Comparison of ENCODE assay signal across 8 cellular contexts in the genomic region with DNA sequence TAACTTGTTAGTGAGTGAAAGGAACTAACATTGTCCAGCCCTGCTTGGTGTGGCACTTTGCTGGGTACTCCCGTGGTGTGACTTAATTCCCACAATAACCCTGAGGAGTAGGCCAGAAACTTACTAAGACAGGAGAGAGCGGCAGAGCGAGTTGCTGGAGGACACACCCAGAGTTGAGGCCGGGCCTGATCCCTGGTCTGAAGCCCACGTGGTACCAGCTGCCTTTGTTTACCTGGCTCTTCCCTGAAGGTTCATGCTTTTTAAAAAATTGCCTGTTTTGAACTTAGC. TPM values are rescaled to one million over a fixed set of nuclear protein-coding genes. Genes with fewer than 3 reads are reported as not detected.
DNase-seq lines count a peak whose midpoint lies in the region; ATAC-seq and TF ChIP-seq lines count a peak whose summit lies in the region.

No MANE protein-coding gene starts in this region.

- peaks cover 0 to 16% (median 0%) of the 10 kb centered on the region in 5 donors for H3K27me3 Mint-ChIP-seq in naive thymus-derived CD4-positive, alpha-beta T cell

- H3K36me3 ChIP-seq in SK-N-MC (ENCODE audit: insufficient read depth, low read length) (no peaks in the 10 kb centered on the region), esophagus (ENCODE audit: control insufficient read depth in 2 of 2, insufficient read depth in 2 of 2, low read length in 1 of 2) (peaks cover 0 to 23% of the 10 kb centered on the region in 2 donors)
- H3K36me3 ChIP-seq in naive thymus-derived CD4-positive, alpha-beta T cell (ENCODE audit: control insufficient read depth in 2 of 3, insufficient read depth in 3 of 3, low read length in 3 of 3) = no peaks in the 10 kb centered on the region

- H3K4me3 ChIP-seq in AG09309 (ENCODE audit: control insufficient read depth, low read depth, low read length) (peak overlapping the region; percentile 92), SK-N-MC (peak overlapping the region; percentile 69), esophagus (ENCODE audit: low read depth in 1 of 2, low read length in 2 of 2) (peak overlapping the region; percentile 82 to 83)
- peak overlapping the region; percentile 43 for H3K4me3 ChIP-seq in naive thymus-derived CD4-positive, alpha-beta T cell (ENCODE audit: low read length)

- 2 to 10% methylated on average over 5 of the region's 5 CpGs for WGBS in esophagus, 2 donors

- peaks cover 7 to 23% of the 10 kb centered on the region in 2 donors for H3K4me1 ChIP-seq in esophagus (ENCODE audit: control insufficient read depth in 2 of 2, insufficient read depth in 2 of 2, low read length in 1 of 2)
- peaks cover 0 to 4% of the 10 kb centered on the region in 2 donors for H3K4me1 ChIP-seq in naive thymus-derived CD4-positive, alpha-beta T cell (ENCODE audit: control insufficient read depth in 2 of 2, insufficient read depth in 2 of 2, low read length in 2 of 2)

- no peaks in the 10 kb centered on the region for H3K9me3 ChIP-seq in SK-N-MC (ENCODE audit: low read depth, low read length)
- H3K9me3 ChIP-seq in esophagus (ENCODE audit: control insufficient read depth in 2 of 2, insufficient read depth in 1 of 2, low read depth in 1 of 2, low read length in 1 of 2) = no peaks in the 10 kb centered on the region
- H3K9me3 ChIP-seq in naive thymus-derived CD4-positive, alpha-beta T cell (ENCODE audit: control insufficient read depth in 2 of 3, low read length in 3 of 3) = no peaks in the 10 kb centered on the region

- peaks cover 0 to 7% (median 0%) of the 10 kb centered on the region in 5 donors for H3K36me3 Mint-ChIP-seq in naive thymus-derived CD4-positive, alpha-beta T cell

- H3K9me3 Mint-ChIP-seq in naive thymus-derived CD4-positive, alpha-beta T cell = no peaks in the 10 kb centered on the region

- no peak for TF ChIP-seq CTCF in AG09309 (IDR thresholded peaks at IDR 0.05; ENCODE audit: control insufficient read depth, insufficient read depth, low read depth, low read length, missing control alignments)

- no peak overlapping the region for H3K9ac ChIP-seq in SK-N-MC (ENCODE audit: insufficient read length)

- POLR2A ChIA-PET in naive thymus-derived CD4-positive, alpha-beta T cell (lab: Charles Lee) = no interaction called here

- H3K4me3 Mint-ChIP-seq in naive thymus-derived CD4-positive, alpha-beta T cell = peak overlapping the region; percentile 59 to 92 (median 76)

- H3K4me1 Mint-ChIP-seq in naive thymus-derived CD4-positive, alpha-beta T cell = peaks cover 4 to 18% (median 7%) of the 10 kb centered on the region in 7 donors

- H3K27me3 ChIP-seq in esophagus (ENCODE audit: control insufficient read depth in 1 of 2, insufficient read depth in 2 of 2, low read length in 2 of 2) = no peaks in the 10 kb centered on the region
- H3K27me3 ChIP-seq in naive thymus-derived CD4-positive, alpha-beta T cell (ENCODE audit: control insufficient read depth in 2 of 2, insufficient read depth in 2 of 2, low read length in 2 of 2) = peaks cover 0 to 8% of the 10 kb centered on the region in 2 donors

- H3K27ac ChIP-seq in SK-N-MC (no peak overlapping the region), esophagus (ENCODE audit: low read depth in 2 of 2, low read length in 1 of 2) (peak overlapping the region; percentile 93 to 95)
- no peak overlapping the region for H3K27ac ChIP-seq in naive thymus-derived CD4-positive, alpha-beta T cell (ENCODE audit: low read depth, low read length)

- DNase-seq in AG09309 (ENCODE audit: low read depth) (no peak), H4 (ENCODE audit: low spot score) (peak; percentile 17), SK-N-MC (ENCODE audit: low read depth, low spot score) (no peak), NCI-H2107 treated with DMSO at 0.1 percent for 48 hours (lab: John Stamatoyannopoulos, UW; ENCODE audit: unreplicated experiment) (no peak), islet precursor cell (no peak)
- DNase-seq in naive thymus-derived CD4-positive, alpha-beta T cell = no peak

- no peak for ATAC-seq in naive thymus-derived CD4-positive, alpha-beta T cell
- no peak for ATAC-seq in HG02759 (IDR thresholded peaks at IDR 0.05; ENCODE audit: unreplicated experiment)

- H3K27ac Mint-ChIP-seq in naive thymus-derived CD4-positive, alpha-beta T cell = peak overlapping the region in 2 of 9 donors; percentile 56 to 85

- CTCF ChIA-PET in naive thymus-derived CD4-positive, alpha-beta T cell (lab: Charles Lee) = interaction anchor here (0.5 to 0.9 kb wide), 2 partner anchors 40 to 129 kb away, joined by 3 to 4 read pairs; no protein-coding TSS in a partner anchor

- intact Hi-C loops in naive thymus-derived CD4-positive, alpha-beta T cell (cut with micrococcal nuclease) = no loop called here

RNA-seq across cellular contexts. Expression of a gene that starts 0.6 kb away (rescaled TPM):
- total RNA-seq in H4 (2014; rRNA removed; shearing (Covaris generic)) = 39.6 and 50.0 TPM in 2 replicates
- 100 to 1,000 TPM; 104 to 147 TPM for polyA plus RNA-seq in esophagus
- total RNA-seq in naive thymus-derived CD4-positive, alpha-beta T cell = 10 to 100 TPM in 2 of 5 experiments, 1 to 10 TPM in 2, under 1 TPM in 1; 0.65 to 22.3 (median 5.9) TPM
- polyA plus RNA-seq in naive thymus-derived CD4-positive, alpha-beta T cell = under 1 TPM; 0.51 to 0.53 TPM

RNA-seq across cellular contexts. Expression of a gene that starts 0.9 kb away (rescaled TPM):
- total RNA-seq in H4 (2014; rRNA removed; shearing (Covaris generic)) = 31.7 and 38.2 TPM in 2 replicates
- 100 to 1,000 TPM; 108 to 140 TPM for polyA plus RNA-seq in esophagus
- 1 to 10 TPM in 2 of 5 experiments, under 1 TPM in 3; 0.22 to 6.1 (median 0.48) TPM for total RNA-seq in naive thymus-derived CD4-positive, alpha-beta T cell
- polyA plus RNA-seq in naive thymus-derived CD4-positive, alpha-beta T cell = under 1 TPM in 1 of 2 donors, not detected in 1; 0.34 TPM

RNA-seq across cellular contexts. Expression of a gene that starts 31.4 kb away (rescaled TPM):
- 6.3 and 7.4 TPM in 2 replicates for total RNA-seq in H4 (2014; rRNA removed; shearing (Covaris generic))
- 1 to 10 TPM; 6.7 to 7.4 TPM for polyA plus RNA-seq in esophagus
- 10 to 100 TPM; 19.8 to 44.5 (median 24.9) TPM for total RNA-seq in naive thymus-derived CD4-positive, alpha-beta T cell
- polyA plus RNA-seq in naive thymus-derived CD4-positive, alpha-beta T cell = 10 to 100 TPM; 10.3 to 10.8 TPM

Comparison
In these comparisons a context has a peak if more than half of its experiments do, and no peak if none do; other contexts are left out.
1. H3K27ac ChIP-seq: peak in esophagus (2 of 2); none in SK-N-MC (single experiment) and naive thymus-derived CD4-positive, alpha-beta T cell (single experiment).
2. Peak in every context shown above with its lines, with median percentiles within 50 percentile points of each other: H3K4me3 ChIP-seq.